1 cellular context compared by ENCODE assay signal in genomic region chr6:21609881-21610329, GRCh38.
TF ChIP-seq lines count a peak whose summit lies in the region.

No MANE protein-coding gene starts in this region.

TF ChIP-seq in HepG2, 621 proteins besides CTCF, POLR2A, EP300 and RAD21:
- TF ChIP-seq ZNF687 (CRISPR knock-in tag; IDR thresholded peaks at IDR 0.05) (0 out of 2 replicates have a peak, but pooled peaks have one; percentile 9), ZNF691 (CRISPR knock-in tag; IDR thresholded peaks at IDR 0.05; ENCODE audit: borderline replicate concordance, low read depth) (no peak)
